ENCODE assay signal across 9 cellular contexts in the genomic region with DNA sequence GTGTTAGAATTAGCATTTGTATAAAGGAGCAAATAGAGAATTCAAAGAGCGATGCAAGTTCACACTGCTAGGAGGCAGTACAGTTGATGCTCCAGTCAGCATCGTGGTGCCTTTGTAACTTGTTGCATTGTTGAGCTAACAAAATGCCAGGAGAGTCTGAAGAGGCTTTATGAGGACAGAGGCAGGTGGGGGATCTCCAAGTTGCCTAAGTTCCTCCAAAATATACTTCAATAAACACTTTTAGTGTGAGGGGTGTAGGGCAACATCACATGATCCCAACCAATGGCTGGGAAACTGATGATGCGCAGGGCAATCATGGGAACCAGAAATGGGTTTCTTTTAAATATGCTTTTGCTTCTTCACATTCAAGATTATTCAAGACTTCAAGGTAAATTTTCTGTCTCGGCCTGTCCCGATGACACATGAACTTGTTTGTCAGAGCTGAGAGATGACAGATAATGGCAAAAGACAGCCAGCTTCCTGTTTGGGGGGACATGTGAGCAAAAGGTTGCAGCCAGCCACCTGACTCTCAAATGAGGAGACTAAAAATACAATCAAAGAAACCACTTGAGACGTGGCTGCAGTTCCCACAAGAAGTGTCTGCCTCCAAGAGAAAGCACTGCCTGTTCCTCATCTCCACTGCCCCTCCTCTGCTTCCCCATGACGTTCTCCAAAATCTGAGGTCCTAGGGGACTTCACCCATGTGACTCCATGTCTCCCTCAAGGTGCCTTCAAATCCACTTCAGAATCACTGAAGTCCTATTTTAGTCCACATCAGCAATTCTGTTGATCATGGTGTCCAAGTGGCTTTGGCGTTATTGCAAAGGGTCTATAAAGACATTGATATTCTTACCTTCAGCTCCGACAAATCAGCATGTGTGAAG. TPM values are rescaled to one million over a fixed set of nuclear protein-coding genes. Genes with fewer than 3 reads are reported as not detected.
DNase-seq lines count a peak whose midpoint lies in the region; ATAC-seq, FAIRE-seq and TF ChIP-seq lines count a peak whose summit lies in the region.
"Had no signal": no experiment of that assay in that cellular context is flagged by ENCODE, and none has a peak within 500 bp of the region (broad histone marks: within the 10 kb centered on the region; RNA-seq: fewer than 3 reads in every experiment).

No MANE protein-coding gene starts in this region.

- no peak for TF ChIP-seq POLR2A in H54 (IDR thresholded peaks at IDR 0.05; ENCODE audit: low read depth, low read length)

- POLR2A ChIA-PET in activated CD4-positive, alpha-beta memory T cell treated with anti-CD3 and anti-CD28 coated beads, Interleukin-2, amount 10 ng/mL, durations not matched to agents 7 days and 5 days (lab: Charles Lee) = interaction anchor here (0.9 to 2.2 kb wide), 6 partner anchors 11 to 230 kb away, joined by 3 to 7 read pairs (median 4); a partner anchor contains a TSS

- H3K36me3 ChIP-seq in mucosa of descending colon (ENCODE audit: low read depth) = no peaks in the 10 kb centered on the region

- peaks cover 5% of the 10 kb centered on the region for H3K4me1 ChIP-seq in mucosa of descending colon (ENCODE audit: low read depth)

- H3K36me3 Mint-ChIP-seq in activated CD4-positive, alpha-beta memory T cell treated with anti-CD3 and anti-CD28 coated beads, Interleukin-2, amount 10 ng/mL, durations not matched to agents 7 days and 5 days (ENCODE audit: low read depth) = peaks cover 45% of the 10 kb centered on the region

- intact Hi-C loops in mucosa of descending colon (cut with DNase I, micrococcal nuclease) = no loop called here

- FAIRE-seq in H54 (lab: Jason Lieb, UNC) = no peak

- CTCF ChIA-PET in activated CD4-positive, alpha-beta memory T cell treated with anti-CD3 and anti-CD28 coated beads, Interleukin-2, amount 10 ng/mL, durations not matched to agents 7 days and 5 days (lab: Charles Lee) = interaction anchor here (1.2 to 1.4 kb wide), 2 partner anchors 11 to 120 kb away, joined by 3 to 4 read pairs; no protein-coding TSS in a partner anchor

- peak; percentile 60 for ATAC-seq in GM19468 (IDR thresholded peaks at IDR 0.05; ENCODE audit: extremely low read depth, unreplicated experiment)
- ATAC-seq in HG03442 (IDR thresholded peaks at IDR 0.05; ENCODE audit: unreplicated experiment) = peak; percentile 76
- ATAC-seq in mucosa of descending colon = peak; percentile 68

- H3K9me3 ChIP-seq in mucosa of descending colon = no peaks in the 10 kb centered on the region

- in situ Hi-C loops in ACHN (cut with HindIII; ENCODE audit: low pct_ligation_motif_present, low pct_unique_long_range_greater_than_20kb, low sequenced_read_pairs) = no loop called here

- peak; percentile 55 for DNase-seq in activated CD4-positive, alpha-beta memory T cell treated with anti-CD3 and anti-CD28 coated beads, Interleukin-2, amount 10 ng/mL, durations not matched to agents 7 days and 5 days
- DNase-seq in mucosa of descending colon (peak in 1 of 3 donors; percentile 34), ACHN (no peak), inferior parietal cortex (ENCODE audit: extremely low spot score) (no peak), H54 (ENCODE audit: insufficient read length, low spot score) (no peak)

- TF ChIP-seq CTCF in mucosa of descending colon (IDR thresholded peaks at IDR 0.05) = no peak

- no peak overlapping the region for H3K4me3 Mint-ChIP-seq in activated CD4-positive, alpha-beta memory T cell treated with anti-CD3 and anti-CD28 coated beads, Interleukin-2, amount 10 ng/mL, durations not matched to agents 7 days and 5 days

- H3K27ac Mint-ChIP-seq in activated CD4-positive, alpha-beta memory T cell treated with anti-CD3 and anti-CD28 coated beads, Interleukin-2, amount 10 ng/mL, durations not matched to agents 7 days and 5 days = peak overlapping the region; percentile 84

- no peaks in the 10 kb centered on the region for H3K27me3 Mint-ChIP-seq in activated CD4-positive, alpha-beta memory T cell treated with anti-CD3 and anti-CD28 coated beads, Interleukin-2, amount 10 ng/mL, durations not matched to agents 7 days and 5 days

- no peak overlapping the region for H3K4me3 ChIP-seq in mucosa of descending colon
- H3K4me3 ChIP-seq: SK-N-MC had no signal

- no peaks in the 10 kb centered on the region for H3K9me3 Mint-ChIP-seq in activated CD4-positive, alpha-beta memory T cell treated with anti-CD3 and anti-CD28 coated beads, Interleukin-2, amount 10 ng/mL, durations not matched to agents 7 days and 5 days

- H3K4me1 Mint-ChIP-seq in activated CD4-positive, alpha-beta memory T cell treated with anti-CD3 and anti-CD28 coated beads, Interleukin-2, amount 10 ng/mL, durations not matched to agents 7 days and 5 days = peaks cover 66% of the 10 kb centered on the region

RNA-seq across cellular contexts. Expression of a gene that starts 39.3 kb away (rescaled TPM):
- total RNA-seq in activated CD4-positive, alpha-beta memory T cell treated with anti-CD3 and anti-CD28 coated beads, Interleukin-2, amount 10 ng/mL, durations not matched to agents 7 days and 5 days = 10 to 100 TPM; 47.1 to 48.6 TPM
- 1 to 10 TPM; 1.9 to 3.0 (median 1.9) TPM for total RNA-seq in mucosa of descending colon
- total RNA-seq: kidney epithelial cell had no signal

Comparison
In these comparisons a context has a peak if more than half of its experiments do, and no peak if none do; other contexts are left out.
1. RNA of a gene that starts 39.3 kb away (total RNA-seq): 47.1 to 48.6 TPM in activated CD4-positive, alpha-beta memory T cell treated with anti-CD3 and anti-CD28 coated beads, Interleukin-2, amount 10 ng/mL, durations not matched to agents 7 days and 5 days; 1.9 to 3.0 TPM in mucosa of descending colon; every median in the first group is over 10 times any median in the second.
2. Peak in every context shown above with its lines, with median percentiles within 50 percentile points of each other: ATAC-seq.